8 cellular contexts compared by ENCODE assay signal in the genomic region with DNA sequence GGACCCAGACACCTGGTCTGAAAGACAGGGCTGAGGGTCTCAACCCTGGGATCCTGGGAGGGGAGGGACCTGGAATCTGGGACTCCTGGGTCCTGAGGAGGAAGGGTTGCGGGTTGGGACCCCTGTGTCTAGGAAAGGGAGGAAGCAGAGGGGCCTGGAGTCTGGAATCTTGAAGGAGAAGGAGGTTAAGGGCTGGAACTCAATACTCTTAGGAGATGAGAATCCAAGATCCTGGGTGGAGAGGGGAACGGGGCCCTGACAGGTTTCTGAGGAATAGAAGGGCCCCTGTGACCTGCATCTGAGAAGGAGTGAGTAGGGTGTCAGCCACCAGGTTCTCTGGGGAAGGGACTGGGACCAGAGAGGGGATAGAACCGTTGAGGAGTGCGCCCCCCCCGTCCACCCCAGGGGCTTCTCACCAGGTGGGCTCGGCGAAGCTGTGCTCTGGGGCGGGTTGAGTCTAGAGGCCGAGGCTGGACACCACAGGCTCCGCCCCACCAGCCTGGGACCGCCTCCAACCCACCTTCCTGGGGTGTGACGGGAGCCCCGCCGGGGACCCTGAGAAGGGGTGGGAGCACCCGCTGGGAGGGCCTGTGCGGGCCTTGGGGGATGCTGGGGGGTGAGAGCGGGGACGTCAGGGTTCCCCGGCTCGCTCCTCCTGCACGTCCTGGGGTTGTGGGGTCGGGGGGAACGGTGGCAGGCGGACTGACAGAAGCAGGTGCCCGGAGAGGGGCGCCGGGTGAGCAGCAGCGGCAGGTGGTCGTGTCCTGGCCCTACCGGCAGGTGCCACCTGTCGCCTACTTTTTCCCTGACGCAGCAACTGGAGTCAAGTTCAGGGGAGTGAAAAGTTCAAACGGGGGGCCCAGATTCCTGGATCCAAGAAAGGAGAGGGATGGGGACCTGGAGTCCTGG. TPM values are rescaled to one million over a fixed set of nuclear protein-coding genes. Genes with fewer than 3 reads are reported as not detected.
DNase-seq lines count a peak whose midpoint lies in the region; ATAC-seq and TF ChIP-seq lines count a peak whose summit lies in the region.

A gene with protein sequence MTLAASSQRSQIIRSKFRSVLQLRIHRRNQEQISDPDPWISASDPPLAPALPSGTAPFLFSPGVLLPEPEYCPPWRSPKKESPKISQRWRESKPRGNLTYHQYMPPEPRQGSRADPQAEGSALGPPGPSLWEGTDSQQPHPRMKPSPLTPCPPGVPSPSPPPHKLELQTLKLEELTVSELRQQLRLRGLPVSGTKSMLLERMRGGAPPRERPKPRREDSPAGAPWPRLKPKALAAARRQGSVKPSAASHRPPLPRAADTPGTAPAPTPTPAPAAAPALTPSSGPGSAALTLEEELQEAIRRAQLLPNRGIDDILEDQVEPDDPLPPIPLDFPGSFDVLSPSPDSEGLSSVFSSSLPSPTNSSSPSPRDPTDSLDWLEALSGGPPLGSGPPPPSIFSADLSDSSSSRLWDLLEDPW (minus strand): TSS at position 463 of the 909 bp plus-strand sequence. CDS start 694 bp downstream, outside the sequence.

- POLR2A ChIA-PET in activated CD4-positive, alpha-beta T cell treated with anti-CD3 and anti-CD28 coated beads, Interleukin-2, amount 10 ng/mL, durations not matched to agents 7 days and 5 days (lab: Charles Lee): no interaction called here

- H3K27me3 Mint-ChIP-seq in activated CD4-positive, alpha-beta T cell treated with anti-CD3 and anti-CD28 coated beads, Interleukin-2, amount 10 ng/mL, durations not matched to agents 7 days and 5 days: no peaks in the 10 kb centered on the region

- intact Hi-C loops in ascending aorta (cut with DNase I) (loop anchor here (2.0 to 10.0 kb wide), 2 partner anchors 19 to 355 kb away; a partner anchor contains a TSS), tibial artery (cut with DNase I; ENCODE audit: low total_unique reads) (no loop called here)

- peak within 1 kb of the TSS; percentile 98 for H3K27ac Mint-ChIP-seq in activated CD4-positive, alpha-beta T cell treated with anti-CD3 and anti-CD28 coated beads, Interleukin-2, amount 10 ng/mL, durations not matched to agents 7 days and 5 days

- H3K4me1 Mint-ChIP-seq in activated CD4-positive, alpha-beta T cell treated with anti-CD3 and anti-CD28 coated beads, Interleukin-2, amount 10 ng/mL, durations not matched to agents 7 days and 5 days: peaks cover 27% of the 10 kb centered on the region

- WGBS in liver: 83% methylated on average over 33 of the region's 33 CpGs

- DNase-seq in activated CD4-positive, alpha-beta T cell treated with anti-CD3 and anti-CD28 coated beads, Interleukin-2, amount 10 ng/mL, durations not matched to agents 7 days and 5 days: no peak
- no peak for DNase-seq in activated CD4-positive, alpha-beta T cell treated with anti-CD3 and anti-CD28 coated beads for 48 hours
- DNase-seq in ascending aorta (ENCODE audit: low spot score in 2 of 2) (no peak), tibial artery (no peak), 8988T (no peak)

- H3K9me3 Mint-ChIP-seq in activated CD4-positive, alpha-beta T cell treated with anti-CD3 and anti-CD28 coated beads, Interleukin-2, amount 10 ng/mL, durations not matched to agents 7 days and 5 days: no peaks in the 10 kb centered on the region

- H3K9me3 ChIP-seq in ascending aorta (no peaks in the 10 kb centered on the region), liver (ENCODE audit: control insufficient read depth in 4 of 4, low read length in 3 of 4) (no peaks in the 10 kb centered on the region), tibial artery (no peaks in the 10 kb centered on the region)

- TF ChIP-seq CTCF in ascending aorta (IDR thresholded peaks at IDR 0.05) (no peak), liver (IDR thresholded peaks at IDR 0.05; ENCODE audit: low read depth, low read length, missing input control) (no peak), tibial artery (IDR thresholded peaks at IDR 0.05) (no peak)

- peak within 1 kb of the TSS; percentile 88 for H3K4me3 Mint-ChIP-seq in activated CD4-positive, alpha-beta T cell treated with anti-CD3 and anti-CD28 coated beads, Interleukin-2, amount 10 ng/mL, durations not matched to agents 7 days and 5 days

- CTCF ChIA-PET in activated CD4-positive, alpha-beta T cell treated with anti-CD3 and anti-CD28 coated beads, Interleukin-2, amount 10 ng/mL, durations not matched to agents 7 days and 5 days (lab: Charles Lee): no interaction called here

- H3K4me3 ChIP-seq in ascending aorta (peak within 1 kb of the TSS; percentile 48 to 65), liver (ENCODE audit: low read depth in 1 of 3, low read length in 3 of 3) (no peak within 1 kb of the TSS), tibial artery (peak within 1 kb of the TSS; percentile 54 to 57)

- H3K27me3 ChIP-seq in ascending aorta (no peaks in the 10 kb centered on the region), liver (ENCODE audit: control insufficient read depth in 4 of 4, insufficient read depth in 4 of 4, low read length in 3 of 4) (no peaks in the 10 kb centered on the region), tibial artery (no peaks in the 10 kb centered on the region)

- no peak for TF ChIP-seq RAD21 in liver (IDR thresholded peaks at IDR 0.05)

- H3K36me3 ChIP-seq in ascending aorta (no peaks in the 10 kb centered on the region), liver (ENCODE audit: control insufficient read depth in 4 of 4, insufficient read depth in 3 of 4, low read depth in 1 of 4, low read length in 3 of 4) (no peaks in the 10 kb centered on the region), tibial artery (no peaks in the 10 kb centered on the region)

- no peaks in the 10 kb centered on the region for H3K36me3 Mint-ChIP-seq in activated CD4-positive, alpha-beta T cell treated with anti-CD3 and anti-CD28 coated beads, Interleukin-2, amount 10 ng/mL, durations not matched to agents 7 days and 5 days (ENCODE audit: low read depth)

- ATAC-seq in HG03565 (IDR thresholded peaks at IDR 0.05; ENCODE audit: unreplicated experiment): no peak
- no peak for ATAC-seq in HG02642 (IDR thresholded peaks at IDR 0.05; ENCODE audit: poor library complexity, unreplicated experiment)

- peaks cover 12 to 23% of the 10 kb centered on the region in 2 donors for H3K4me1 ChIP-seq in ascending aorta
- H3K4me1 ChIP-seq in liver (ENCODE audit: control insufficient read depth in 4 of 4, insufficient read depth in 4 of 4, low read length in 3 of 4): peaks cover 0 to 19% (median 12%) of the 10 kb centered on the region in 4 donors
- H3K4me1 ChIP-seq in tibial artery: peaks cover 0 to 54% (median 40%) of the 10 kb centered on the region in 4 donors

- no peak within 1 kb of the TSS for H3K9ac ChIP-seq in liver (ENCODE audit: low read depth in 1 of 2, low read length in 2 of 2)

- H3K27ac ChIP-seq in ascending aorta (peak within 1 kb of the TSS; percentile 77 to 93), liver (ENCODE audit: low read depth in 1 of 2, low read length in 2 of 2) (peak within 1 kb of the TSS; percentile 78 to 90), tibial artery (peak within 1 kb of the TSS; percentile 82 to 91)

TF ChIP-seq in liver, 16 proteins besides CTCF, POLR2A, EP300 and RAD21 (continues in another document):
- no peak for TF ChIP-seq HNF4G (IDR thresholded peaks at IDR 0.05)
- TF ChIP-seq NR2F2 (IDR thresholded peaks at IDR 0.05): no peak
- TF ChIP-seq, protein P1, sequence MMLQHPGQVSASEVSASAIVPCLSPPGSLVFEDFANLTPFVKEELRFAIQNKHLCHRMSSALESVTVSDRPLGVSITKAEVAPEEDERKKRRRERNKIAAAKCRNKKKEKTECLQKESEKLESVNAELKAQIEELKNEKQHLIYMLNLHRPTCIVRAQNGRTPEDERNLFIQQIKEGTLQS (IDR thresholded peaks at IDR 0.05): no peak
- no peak for TF ChIP-seq YY1 (IDR thresholded peaks at IDR 0.05)
- TF ChIP-seq GABPA (IDR thresholded peaks at IDR 0.05 in 1 of 2, conservative IDR thresholded peaks at IDR 0.05 in 1 of 2): no peak
- no peak for TF ChIP-seq HNF4A (conservative IDR thresholded peaks at IDR 0.05)
- TF ChIP-seq, protein P2, sequence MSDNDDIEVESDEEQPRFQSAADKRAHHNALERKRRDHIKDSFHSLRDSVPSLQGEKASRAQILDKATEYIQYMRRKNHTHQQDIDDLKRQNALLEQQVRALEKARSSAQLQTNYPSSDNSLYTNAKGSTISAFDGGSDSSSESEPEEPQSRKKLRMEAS (IDR thresholded peaks at IDR 0.05): no peak
- TF ChIP-seq FOXA1 (IDR thresholded peaks at IDR 0.05): no peak
- no peak for TF ChIP-seq FOXA2 (IDR thresholded peaks at IDR 0.05)
- no peak for TF ChIP-seq RXRA (IDR thresholded peaks at IDR 0.05)
- no peak for TF ChIP-seq SP1 (IDR thresholded peaks at IDR 0.05)
- TF ChIP-seq, protein P3, sequence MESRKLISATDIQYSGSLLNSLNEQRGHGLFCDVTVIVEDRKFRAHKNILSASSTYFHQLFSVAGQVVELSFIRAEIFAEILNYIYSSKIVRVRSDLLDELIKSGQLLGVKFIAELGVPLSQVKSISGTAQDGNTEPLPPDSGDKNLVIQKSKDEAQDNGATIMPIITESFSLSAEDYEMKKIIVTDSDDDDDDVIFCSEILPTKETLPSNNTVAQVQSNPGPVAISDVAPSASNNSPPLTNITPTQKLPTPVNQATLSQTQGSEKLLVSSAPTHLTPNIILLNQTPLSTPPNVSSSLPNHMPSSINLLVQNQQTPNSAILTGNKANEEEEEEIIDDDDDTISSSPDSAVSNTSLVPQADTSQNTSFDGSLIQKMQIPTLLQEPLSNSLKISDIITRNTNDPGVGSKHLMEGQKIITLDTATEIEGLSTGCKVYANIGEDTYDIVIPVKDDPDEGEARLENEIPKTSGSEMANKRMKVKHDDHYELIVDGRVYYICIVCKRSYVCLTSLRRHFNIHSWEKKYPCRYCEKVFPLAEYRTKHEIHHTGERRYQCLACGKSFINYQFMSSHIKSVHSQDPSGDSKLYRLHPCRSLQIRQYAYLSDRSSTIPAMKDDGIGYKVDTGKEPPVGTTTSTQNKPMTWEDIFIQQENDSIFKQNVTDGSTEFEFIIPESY (IDR thresholded peaks at IDR 0.05): no peak
- no peak for TF ChIP-seq TAF1 (conservative IDR thresholded peaks at IDR 0.05)
- no peak for TF ChIP-seq JUND (IDR thresholded peaks at IDR 0.05)

RNA-seq across cellular contexts. Expression of the gene that starts here (rescaled TPM):
- 1 to 10 TPM; 1.1 to 1.5 TPM for total RNA-seq in activated CD4-positive, alpha-beta T cell treated with anti-CD3 and anti-CD28 coated beads, Interleukin-2, amount 10 ng/mL, durations not matched to agents 7 days and 5 days
- total RNA-seq in ascending aorta (0.32 TPM), liver (under 1 TPM; 0.08 to 0.09 TPM)
- polyA plus RNA-seq in liver: under 1 TPM; 0.07 to 0.31 TPM

Comparison
In these comparisons a context has a peak if more than half of its experiments do, and no peak if none do; other contexts are left out.
1. H3K4me3 ChIP-seq: peak in ascending aorta (2 of 2) and tibial artery (2 of 2); none in liver (0 of 3).
2. Peak in every context shown above with its lines, with median percentiles within 50 percentile points of each other: H3K27ac ChIP-seq.